ENCODE assay signal across 8 cellular contexts in the genomic region with DNA sequence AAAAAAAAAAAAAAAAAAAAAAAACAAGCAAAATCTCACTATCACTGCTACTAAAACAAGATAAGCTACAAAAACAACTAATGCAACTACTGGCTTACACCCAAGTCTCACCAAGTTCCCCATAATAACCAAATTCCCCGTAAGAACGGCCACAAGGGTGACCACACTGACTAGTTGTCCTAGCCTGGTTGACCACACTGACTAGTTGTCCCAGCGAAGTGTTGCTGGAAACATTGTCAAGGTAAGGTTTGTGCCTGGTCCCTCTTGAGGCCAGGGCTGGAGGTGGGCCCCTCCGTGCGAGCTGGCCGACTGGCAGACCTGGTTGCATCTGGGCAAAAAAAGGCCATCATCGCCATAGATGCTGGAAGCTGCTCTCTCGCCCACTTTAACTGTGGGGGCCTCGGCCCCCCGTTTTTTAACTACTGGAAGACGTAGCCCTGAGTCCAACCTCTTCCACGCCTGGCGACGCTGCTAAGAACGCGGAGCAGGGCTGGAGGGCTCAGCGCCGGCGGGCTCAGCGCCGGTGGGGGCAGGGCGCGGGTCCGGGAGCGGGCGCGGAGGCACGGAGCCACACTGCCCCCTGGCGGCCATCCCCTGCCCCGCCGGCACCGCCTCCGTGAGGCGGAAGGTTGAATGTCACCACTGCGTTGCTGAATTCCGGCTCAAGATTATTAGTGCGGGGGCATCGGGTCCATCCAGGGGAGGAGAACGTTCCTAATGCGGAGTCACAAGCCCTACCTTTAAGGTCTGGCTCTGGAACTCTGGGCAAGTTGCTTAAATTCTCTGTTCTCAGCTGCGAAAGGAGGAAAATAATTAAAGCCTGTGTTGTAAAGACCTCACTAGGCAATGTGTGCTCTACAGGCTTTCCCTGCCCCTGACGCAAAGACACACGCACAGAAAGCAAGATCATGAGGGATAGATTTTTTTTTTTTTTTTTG.
DNase-seq lines count a peak whose midpoint lies in the region; ATAC-seq, FAIRE-seq and TF ChIP-seq lines count a peak whose summit lies in the region.

No MANE protein-coding gene starts in this region.

- H3K4me1 Mint-ChIP-seq in activated CD8-positive, alpha-beta memory T cell treated with anti-CD3 and anti-CD28 coated beads, Interleukin-2, amount 10 ng/mL, durations not matched to agents 7 days and 5 days: peaks cover 26% of the 10 kb centered on the region

- POLR2A ChIA-PET in A549 (lab: Yijun Ruan, JAX): interaction anchor here (0.6 to 1.7 kb wide), 7 partner anchors 238 to 829 kb away, joined by 3 to 7 read pairs (median 5); a partner anchor contains a TSS

- peak overlapping the region; percentile 54 for H3K4me3 Mint-ChIP-seq in activated CD8-positive, alpha-beta memory T cell treated with anti-CD3 and anti-CD28 coated beads, Interleukin-2, amount 10 ng/mL, durations not matched to agents 7 days and 5 days

- H3K9ac ChIP-seq in endocrine pancreas (ENCODE audit: control insufficient read depth, insufficient read depth, low read length): peak overlapping the region; percentile 31

- H3K27me3 ChIP-seq in endocrine pancreas (ENCODE audit: control insufficient read depth, insufficient read depth, low read length): no peaks in the 10 kb centered on the region

- H3K27ac ChIP-seq in A549: peak overlapping the region; percentile 70 to 89

- H3K4me3 ChIP-seq in A549 (0 out of 3 replicates have a peak overlapping the region, but pooled peaks have one; percentile 7), endocrine pancreas (ENCODE audit: control insufficient read depth, insufficient read depth, low read length) (peak overlapping the region; percentile 24)

- H3K4me1 ChIP-seq in A549: peaks cover 10% of the 10 kb centered on the region
- no peaks in the 10 kb centered on the region for H3K4me1 ChIP-seq in endocrine pancreas (ENCODE audit: control insufficient read depth, insufficient read depth, low read length)

- TF ChIP-seq POLR2A in A549 (IDR thresholded peaks at IDR 0.05; ENCODE audit: low read length): no peak

- no peak for TF ChIP-seq EP300 in A549 (IDR thresholded peaks at IDR 0.05)

- H3K4me2 ChIP-seq in A549: peak overlapping the region; percentile 66

- peak; percentile 87 to 100 for TF ChIP-seq RAD21 in A549 (conservative IDR thresholded peaks at IDR 0.05 in 1 of 2, IDR thresholded peaks at IDR 0.05 in 1 of 2)

- ATAC-seq in A549 (peak; percentile 90 to 97), GM18517 (IDR thresholded peaks at IDR 0.05; ENCODE audit: unreplicated experiment) (peak; percentile 56), HG03432 (IDR thresholded peaks at IDR 0.05; ENCODE audit: unreplicated experiment) (peak; percentile 79)
- peak; percentile 94 for ATAC-seq in activated CD8-positive, alpha-beta memory T cell treated with anti-CD3 and anti-CD28 coated beads, Interleukin-2, amount 10 ng/mL, durations not matched to agents 7 days and 5 days

- H3K27ac Mint-ChIP-seq in activated CD8-positive, alpha-beta memory T cell treated with anti-CD3 and anti-CD28 coated beads, Interleukin-2, amount 10 ng/mL, durations not matched to agents 7 days and 5 days: peak overlapping the region; percentile 61

- H3K9me3 ChIP-seq in A549: peaks cover 4% of the 10 kb centered on the region; the same call in 1 of the 3 replicates
- no peaks in the 10 kb centered on the region for H3K9me3 ChIP-seq in endocrine pancreas (ENCODE audit: control insufficient read depth, low read length)

- peaks cover 77% of the 10 kb centered on the region for H3K27me3 Mint-ChIP-seq in activated CD8-positive, alpha-beta memory T cell treated with anti-CD3 and anti-CD28 coated beads, Interleukin-2, amount 10 ng/mL, durations not matched to agents 7 days and 5 days

- no peak for FAIRE-seq in A549 (lab: Jason Lieb, UNC)

- no peaks in the 10 kb centered on the region for H3K36me3 Mint-ChIP-seq in activated CD8-positive, alpha-beta memory T cell treated with anti-CD3 and anti-CD28 coated beads, Interleukin-2, amount 10 ng/mL, durations not matched to agents 7 days and 5 days

- CTCF ChIA-PET in A549 (lab: Yijun Ruan, JAX): interaction anchor here (0.6 to 3.0 kb wide), 80 partner anchors 9 to 1664 kb away, joined by 3 to 35 read pairs (median 3); a partner anchor contains a TSS
- CTCF ChIA-PET in activated CD8-positive, alpha-beta memory T cell treated with anti-CD3 and anti-CD28 coated beads, Interleukin-2, amount 10 ng/mL, durations not matched to agents 7 days and 5 days (lab: Charles Lee): interaction anchor here (0.6 to 2.6 kb wide), 39 partner anchors 12 to 1228 kb away, joined by 3 to 11 read pairs (median 3); a partner anchor contains a TSS

- H3K9me3 Mint-ChIP-seq in activated CD8-positive, alpha-beta memory T cell treated with anti-CD3 and anti-CD28 coated beads, Interleukin-2, amount 10 ng/mL, durations not matched to agents 7 days and 5 days (ENCODE audit: low read depth): no peaks in the 10 kb centered on the region

- peak; percentile 97 for TF ChIP-seq CTCF in A549 (IDR thresholded peaks at IDR 0.05)

- no peaks in the 10 kb centered on the region for H3K36me3 ChIP-seq in endocrine pancreas (ENCODE audit: control insufficient read depth, insufficient read depth, low read length)

- DNase-seq in A549 (ENCODE audit: low read depth in 1 of 2, low spot score in 1 of 2): peak; percentile 74 to 85
- DNase-seq in NOMO-1 (lab: John Stamatoyannopoulos, UW; ENCODE audit: unreplicated experiment in 2 of 2): peak; percentile 65 to 87
- peak; percentile 79 for DNase-seq in activated CD8-positive, alpha-beta memory T cell treated with anti-CD3 and anti-CD28 coated beads, Interleukin-2, amount 10 ng/mL, durations not matched to agents 7 days and 5 days
- DNase-seq in mesenteric fat pad (ENCODE audit: low spot score): peak; percentile 94
- peak; percentile 63 for DNase-seq in stimulated activated CD8-positive, alpha-beta memory T cell treated with anti-CD3 and anti-CD28 coated beads, Interleukin-12 subunit alpha, Interleukin-12 subunit beta, amount 100 ng/mL, for 4 hours (ENCODE audit: low read depth)

- 4% methylated on average over 27 of the region's 43 CpGs for WGBS in A549 (ENCODE audit: missing lambda C conversion rate)

TF ChIP-seq in A549, 52 proteins besides CTCF, POLR2A, EP300 and RAD21:
- TF ChIP-seq EHMT2 (IDR thresholded peaks at IDR 0.05; ENCODE audit: low read depth) (no peak), GATA3 (IDR thresholded peaks at IDR 0.05; ENCODE audit: borderline replicate concordance) (0 out of 2 replicates have a peak, but pooled peaks have one; percentile 12), RCOR1 (IDR thresholded peaks at IDR 0.05; ENCODE audit: low read depth, low read length) (no peak), JUN (IDR thresholded peaks at IDR 0.05) (0 out of 5 replicates have a peak, but pooled peaks have one; percentile 27 to 44), RFX5 (IDR thresholded peaks at IDR 0.05) (no peak), SMC3 (IDR thresholded peaks at IDR 0.05) (peak; percentile 98), NPAS2 (CRISPR knock-in tag; IDR thresholded peaks at IDR 0.05; ENCODE audit: borderline replicate concordance) (no peak), CHD4 (IDR thresholded peaks at IDR 0.05; ENCODE audit: borderline replicate concordance) (no peak)
- TF ChIP-seq, protein P1, sequence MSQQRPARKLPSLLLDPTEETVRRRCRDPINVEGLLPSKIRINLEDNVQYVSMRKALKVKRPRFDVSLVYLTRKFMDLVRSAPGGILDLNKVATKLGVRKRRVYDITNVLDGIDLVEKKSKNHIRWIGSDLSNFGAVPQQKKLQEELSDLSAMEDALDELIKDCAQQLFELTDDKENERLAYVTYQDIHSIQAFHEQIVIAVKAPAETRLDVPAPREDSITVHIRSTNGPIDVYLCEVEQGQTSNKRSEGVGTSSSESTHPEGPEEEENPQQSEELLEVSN (IDR thresholded peaks at IDR 0.05; ENCODE audit: borderline replicate concordance, low read depth): peak; percentile 59; the same call in 1 of the 2 replicates
- TF ChIP-seq, protein P2, sequence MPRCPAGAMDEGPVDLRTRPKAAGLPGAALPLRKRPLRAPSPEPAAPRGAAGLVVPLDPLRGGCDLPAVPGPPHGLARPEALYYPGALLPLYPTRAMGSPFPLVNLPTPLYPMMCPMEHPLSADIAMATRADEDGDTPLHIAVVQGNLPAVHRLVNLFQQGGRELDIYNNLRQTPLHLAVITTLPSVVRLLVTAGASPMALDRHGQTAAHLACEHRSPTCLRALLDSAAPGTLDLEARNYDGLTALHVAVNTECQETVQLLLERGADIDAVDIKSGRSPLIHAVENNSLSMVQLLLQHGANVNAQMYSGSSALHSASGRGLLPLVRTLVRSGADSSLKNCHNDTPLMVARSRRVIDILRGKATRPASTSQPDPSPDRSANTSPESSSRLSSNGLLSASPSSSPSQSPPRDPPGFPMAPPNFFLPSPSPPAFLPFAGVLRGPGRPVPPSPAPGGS (IDR thresholded peaks at IDR 0.05): 0 out of 3 replicates have a peak, but pooled peaks have one; percentile 24
- TF ChIP-seq, protein P3, sequence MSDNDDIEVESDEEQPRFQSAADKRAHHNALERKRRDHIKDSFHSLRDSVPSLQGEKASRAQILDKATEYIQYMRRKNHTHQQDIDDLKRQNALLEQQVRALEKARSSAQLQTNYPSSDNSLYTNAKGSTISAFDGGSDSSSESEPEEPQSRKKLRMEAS (IDR thresholded peaks at IDR 0.05): peak; percentile 61; the same call in 1 of the 2 replicates

Comparison
In these comparisons a context has a peak if more than half of its experiments do, and no peak if none do; other contexts are left out.
1. Peak in every context shown above with its lines: DNase-seq, ATAC-seq, H3K4me3 ChIP-seq and H3K27ac ChIP-seq.